ENCODE assay signal across 12 cellular contexts in genomic region chr11:28296426-28296825, GRCh38.
DNase-seq lines count a peak whose midpoint lies in the region; ATAC-seq and TF ChIP-seq lines count a peak whose summit lies in the region.
"Had no signal": no experiment of that assay in that cellular context is flagged by ENCODE, and none has a peak within 500 bp of the region (broad histone marks: within the 10 kb centered on the region; RNA-seq: fewer than 3 reads in every experiment).

No MANE protein-coding gene starts in this region.

- CTCF ChIA-PET in A673 (lab: Charles Lee): no interaction called here

- no peak overlapping the region for H3K4me3 ChIP-seq in A673 (ENCODE audit: low read depth, low read length, poor library complexity, severe bottlenecking)
- no peak overlapping the region for H3K4me3 ChIP-seq in H7 (ENCODE audit: insufficient read depth, low read depth, low read length)
- H3K4me3 ChIP-seq: SJCRH30 had no signal

- no peak for TF ChIP-seq CTCF in A673 (conservative IDR thresholded peaks at IDR 0.05; ENCODE audit: low read depth, low read length)

- no peaks in the 10 kb centered on the region for H3K9me3 ChIP-seq in A673 (ENCODE audit: low read depth, low read length, poor library complexity, severe bottlenecking)

- H3K36me3 ChIP-seq in A673 (ENCODE audit: insufficient read depth, low read length, poor library complexity, severe bottlenecking): no peaks in the 10 kb centered on the region
- no peaks in the 10 kb centered on the region; the same call in 1 of the 2 replicates for H3K36me3 ChIP-seq in H7 (replicated peaks; ENCODE audit: control insufficient read depth, insufficient read depth, low read length)
- H3K36me3 ChIP-seq: SJCRH30 had no signal

- H3K27me3 ChIP-seq in A673 (replicated peaks; ENCODE audit: insufficient read depth, low read depth, low read length, poor library complexity) (no peaks in the 10 kb centered on the region), H7 (ENCODE audit: control insufficient read depth, insufficient read depth, low read length) (no peaks in the 10 kb centered on the region)
- H3K27me3 ChIP-seq: SJCRH30 had no signal

- peak; percentile 98 for ATAC-seq in GM18508 (IDR thresholded peaks at IDR 0.05; ENCODE audit: insufficient read depth, unreplicated experiment)
- peak; percentile 96 for ATAC-seq in GM19455 (IDR thresholded peaks at IDR 0.05; ENCODE audit: unreplicated experiment)
- ATAC-seq in HG02798 (IDR thresholded peaks at IDR 0.05; ENCODE audit: poor library complexity, unreplicated experiment): peak; percentile 99
- ATAC-seq in HG03442 (IDR thresholded peaks at IDR 0.05; ENCODE audit: unreplicated experiment): peak; percentile 97

- H3K4me1 ChIP-seq in A673 (ENCODE audit: insufficient read depth, low read length, poor library complexity, severe bottlenecking): no peaks in the 10 kb centered on the region
- H3K4me1 ChIP-seq: SJCRH30 had no signal

- H3K27ac ChIP-seq in A673 (ENCODE audit: low read depth, low read length, poor library complexity, severe bottlenecking): no peak overlapping the region
- H3K27ac ChIP-seq: SJCRH30 had no signal

- DNase-seq in NCI-H1105 (lab: John Stamatoyannopoulos, UW) (no peak), NCI-H1417 (lab: John Stamatoyannopoulos, UW) (no peak), A673 (ENCODE audit: low spot score) (no peak), H7 (no peak)
- DNase-seq: activated gamma-delta T cell treated with Interleukin-2 at 50 U/mL for 16 hours, C1 segment of cervical spinal cord, NCI-H1417 treated with DMSO at 0.1 percent for 48 hours, SJCRH30 had no signal

- POLR2A ChIA-PET in A673 (lab: Charles Lee; ENCODE audit: low non-redundant PET): no interaction called here

- no TSS peak for BruUV-seq in A673 (replicated peaks; lab: Mats Ljungman, UMichigan)

- intact Hi-C loops in A673 (cut with micrococcal nuclease; ENCODE audit: unreplicated experiment): no loop called here
